In the genomic region with DNA sequence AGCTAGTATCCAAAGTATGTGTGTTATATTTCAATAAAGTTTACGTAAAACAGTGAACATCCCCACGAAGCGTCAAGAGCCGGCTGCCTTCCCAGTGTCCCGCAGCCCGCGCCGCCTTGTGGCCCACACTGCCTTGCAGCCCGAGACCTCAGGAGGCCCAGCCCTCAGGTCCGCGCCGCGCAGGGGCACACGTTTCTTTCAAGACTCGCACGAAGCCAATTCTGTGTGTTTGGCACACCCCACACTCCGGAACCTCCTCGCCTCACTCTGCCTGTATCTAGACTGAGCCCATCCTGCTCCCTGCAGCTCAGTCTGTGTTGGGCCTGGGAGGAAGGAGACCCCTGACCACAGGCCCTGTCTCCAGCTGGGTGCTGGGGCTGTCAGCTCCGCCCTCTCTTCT, we compare ENCODE assay signal across 17 cellular contexts.
"Had no signal": no experiment of that assay in that cellular context is flagged by ENCODE, and none has a peak within 500 bp of the region (broad histone marks: within the 10 kb centered on the region; RNA-seq: fewer than 3 reads in every experiment).

No MANE protein-coding gene starts in this region.

- DNase-seq: activated CD4-positive, alpha-beta memory T cell treated with anti-CD3 and anti-CD28 coated beads, Interleukin-2, amount 10 ng/mL, durations not matched to agents 7 days and 5 days; activated naive CD4-positive, alpha-beta T cell treated with Interleukin-2 at 50 U/mL for 16 hours; activated T-cell treated with anti-CD3 and anti-CD28 coated beads, Interleukin-2, amount 50 U/mL, for 72 hours; erythroblast; gastrocnemius medialis; heart right ventricle; left ventricle myocardium superior; mesendoderm; nephron progenitor cell; stimulated activated CD4-positive, alpha-beta T cell treated with anti-CD3 and anti-CD28 coated beads, Interleukin-2, amount 100 ng/mL, for 24 hours; T-helper 9 cell had no signal

- H3K9me3 Mint-ChIP-seq: activated CD4-positive, alpha-beta memory T cell treated with anti-CD3 and anti-CD28 coated beads, Interleukin-2, amount 10 ng/mL, durations not matched to agents 7 days and 5 days; activated T-cell treated with anti-CD3 and anti-CD28 coated beads, Interleukin-2, amount 50 U/mL, for 72 hours; endodermal cell; nephron progenitor cell had no signal

- H3K4me3 ChIP-seq: ascending aorta, dorsolateral prefrontal cortex, gastrocnemius medialis, heart right ventricle, SJSA1, thoracic aorta had no signal

- H3K27me3 ChIP-seq: ascending aorta, dorsolateral prefrontal cortex, gastrocnemius medialis, heart right ventricle, SJSA1 had no signal

- H3K27me3 Mint-ChIP-seq: activated CD4-positive, alpha-beta memory T cell treated with anti-CD3 and anti-CD28 coated beads, Interleukin-2, amount 10 ng/mL, durations not matched to agents 7 days and 5 days had no signal

- H3K9me3 ChIP-seq: ascending aorta, gastrocnemius medialis, heart right ventricle, SJSA1, thoracic aorta had no signal

- ATAC-seq: activated T-cell treated with anti-CD3 and anti-CD28 coated beads, Interleukin-2, amount 50 U/mL, for 72 hours; gastrocnemius medialis; heart right ventricle; left ventricle myocardium superior; sciatic nerve had no signal

- H3K27ac Mint-ChIP-seq: activated CD4-positive, alpha-beta memory T cell treated with anti-CD3 and anti-CD28 coated beads, Interleukin-2, amount 10 ng/mL, durations not matched to agents 7 days and 5 days; activated T-cell treated with anti-CD3 and anti-CD28 coated beads, Interleukin-2, amount 50 U/mL, for 72 hours; endodermal cell; nephron progenitor cell had no signal

- H3K36me3 ChIP-seq: SJSA1 had no signal

- H3K4me3 Mint-ChIP-seq: activated CD4-positive, alpha-beta memory T cell treated with anti-CD3 and anti-CD28 coated beads, Interleukin-2, amount 10 ng/mL, durations not matched to agents 7 days and 5 days; activated T-cell treated with anti-CD3 and anti-CD28 coated beads, Interleukin-2, amount 50 U/mL, for 72 hours; endodermal cell; nephron progenitor cell had no signal

- H3K27ac ChIP-seq: ascending aorta, dorsolateral prefrontal cortex, gastrocnemius medialis, heart right ventricle, SJSA1, thoracic aorta had no signal
